8 cellular contexts compared by ENCODE assay signal in the genomic region with DNA sequence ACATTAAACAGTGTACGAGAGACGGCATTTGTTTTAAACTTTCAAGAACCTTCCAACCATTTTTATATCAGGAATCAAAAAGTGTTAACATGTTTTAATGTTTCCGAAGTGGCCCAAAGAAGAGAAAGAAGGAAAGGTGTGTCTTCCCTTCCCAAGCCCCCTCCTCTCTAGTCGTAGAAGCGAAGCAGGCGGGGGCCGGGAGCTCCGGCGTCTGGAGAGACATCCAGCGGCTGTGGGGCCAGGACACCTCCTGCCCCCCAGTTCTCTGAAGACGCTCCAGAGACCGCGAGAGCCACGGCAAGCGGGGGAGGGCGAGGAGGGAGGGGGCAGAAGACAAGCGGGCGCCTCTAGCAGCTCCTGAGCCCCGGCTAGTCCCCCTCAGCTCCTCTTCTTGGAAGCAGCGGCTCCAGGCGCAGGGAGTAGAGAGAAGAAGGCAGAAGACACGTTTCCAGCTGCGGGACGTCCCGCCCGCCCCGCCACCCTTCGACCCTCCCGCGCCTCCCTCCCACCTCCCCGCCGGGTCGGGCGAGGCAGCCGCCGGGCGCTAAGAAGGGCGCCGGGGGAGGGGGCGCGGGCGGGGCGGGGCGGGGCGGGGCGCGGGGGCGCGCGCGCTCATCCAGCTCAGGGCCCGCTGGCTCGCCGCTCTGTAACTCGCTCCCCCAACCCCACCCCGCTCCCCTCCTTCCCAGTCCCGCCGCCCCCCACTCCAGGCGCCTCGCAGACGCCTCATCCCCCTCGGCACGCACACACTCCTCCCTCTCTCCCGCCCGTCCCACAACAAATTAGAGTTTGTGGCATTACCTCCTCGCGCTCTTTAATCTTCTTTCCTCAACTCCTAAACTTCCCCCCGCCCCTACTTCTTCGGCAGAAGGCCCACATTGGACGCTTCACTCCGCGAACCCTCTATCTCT. TPM values are rescaled to one million over a fixed set of nuclear protein-coding genes. Genes with fewer than 3 reads are reported as not detected.
DNase-seq lines count a peak whose midpoint lies in the region; ATAC-seq and TF ChIP-seq lines count a peak whose summit lies in the region.

TSS of gene ZBTB20 (minus strand) at position 871 of the 911 bp plus-strand sequence.

- H3K27me3 ChIP-seq in colonic mucosa, result no peaks in the 10 kb centered on the region
- H3K27me3 ChIP-seq in left lung, result no peaks in the 10 kb centered on the region

- peak within 1 kb of the TSS; percentile 92 for H3K4me3 Mint-ChIP-seq in activated CD4-positive, alpha-beta T cell treated with anti-CD3 and anti-CD28 coated beads, Interleukin-2, amount 10 ng/mL, durations not matched to agents 24 days and 14 days

- intact Hi-C loops in activated CD4-positive, alpha-beta T cell treated with anti-CD3 and anti-CD28 coated beads, Interleukin-2, amount 10 ng/mL, durations not matched to agents 24 days and 14 days (cut with micrococcal nuclease), result loop anchor here (1.0 to 10.0 kb wide), 8 partner anchors 19 to 1450 kb away; partner anchors contain the start of genes CCDC191, QTRT2 and USF3
- intact Hi-C loops in colonic mucosa (cut with DNase I) (loop anchor here (5.0 kb wide), 1 partner anchor 44 kb away; no protein-coding TSS in a partner anchor), left lung (cut with DNase I) (loop anchor here in 1 of 2 donors (10.0 kb wide), 1 partner anchor 52 kb away; no protein-coding TSS in a partner anchor)

- peaks cover 16% of the 10 kb centered on the region for H3K4me1 Mint-ChIP-seq in activated CD4-positive, alpha-beta T cell treated with anti-CD3 and anti-CD28 coated beads, Interleukin-2, amount 10 ng/mL, durations not matched to agents 24 days and 14 days

- peak within 1 kb of the TSS; percentile 93 to 98 for H3K9ac ChIP-seq in colonic mucosa (ENCODE audit: low read depth in 2 of 2, low read length in 2 of 2)

- no peaks in the 10 kb centered on the region for H3K9me3 Mint-ChIP-seq in activated CD4-positive, alpha-beta T cell treated with anti-CD3 and anti-CD28 coated beads, Interleukin-2, amount 10 ng/mL, durations not matched to agents 24 days and 14 days

- DNase-seq in NCI-H1417 (lab: John Stamatoyannopoulos, UW) (peak; percentile 57 to 86 (median 81)), NCI-H1417 treated with DMSO at 0.1 percent for 48 hours (lab: John Stamatoyannopoulos, UW) (no peak), NCI-H2227 (lab: John Stamatoyannopoulos, UW; ENCODE audit: unreplicated experiment) (peak; percentile 76), colonic mucosa (peak; percentile 58), left lung (peak; percentile 76 to 90)
- DNase-seq in activated CD4-positive, alpha-beta T cell treated with anti-CD3 and anti-CD28 coated beads, Interleukin-2, amount 10 ng/mL, durations not matched to agents 24 days and 14 days, result peak; percentile 88
- peak; percentile 69 for DNase-seq in stimulated activated CD4-positive, alpha-beta T cell treated with anti-CD3 and anti-CD28 coated beads, Interleukin-4, amount 100 ng/mL, for 24 hours

- H3K27me3 Mint-ChIP-seq in activated CD4-positive, alpha-beta T cell treated with anti-CD3 and anti-CD28 coated beads, Interleukin-2, amount 10 ng/mL, durations not matched to agents 24 days and 14 days, result no peaks in the 10 kb centered on the region

- H3K4me1 ChIP-seq in colonic mucosa (peaks cover 3% of the 10 kb centered on the region), left lung (peaks cover 0 to 15% of the 10 kb centered on the region in 2 donors)

- H3K27ac Mint-ChIP-seq in activated CD4-positive, alpha-beta T cell treated with anti-CD3 and anti-CD28 coated beads, Interleukin-2, amount 10 ng/mL, durations not matched to agents 24 days and 14 days, result peak within 1 kb of the TSS; percentile 98

- peak within 1 kb of the TSS; percentile 93 for H3K27ac ChIP-seq in colonic mucosa
- peak within 1 kb of the TSS; percentile 97 for H3K27ac ChIP-seq in left lung

- TF ChIP-seq CTCF in colonic mucosa (IDR thresholded peaks at IDR 0.05) (no peak), left lung (IDR thresholded peaks at IDR 0.05) (no peak)

- ATAC-seq in HG02970 (IDR thresholded peaks at IDR 0.05; ENCODE audit: low FRiP score, unreplicated experiment), result peak; percentile 32
- ATAC-seq in left lung, result peak; percentile 57

- peak within 1 kb of the TSS; percentile 76 for H3K4me3 ChIP-seq in colonic mucosa
- peak within 1 kb of the TSS; percentile 77 to 83 for H3K4me3 ChIP-seq in left lung

- H3K36me3 Mint-ChIP-seq in activated CD4-positive, alpha-beta T cell treated with anti-CD3 and anti-CD28 coated beads, Interleukin-2, amount 10 ng/mL, durations not matched to agents 24 days and 14 days (ENCODE audit: low read depth), result peaks cover 4% of the 10 kb centered on the region

- no peaks in the 10 kb centered on the region for H3K9me3 ChIP-seq in colonic mucosa
- no peaks in the 10 kb centered on the region for H3K9me3 ChIP-seq in left lung

- no peaks in the 10 kb centered on the region for H3K36me3 ChIP-seq in colonic mucosa
- H3K36me3 ChIP-seq in left lung, result no peaks in the 10 kb centered on the region

RNA-seq across cellular contexts. Expression of gene ZBTB20, which starts in this region (rescaled TPM):
- 1.6 and 2.3 TPM in 2 replicates for total RNA-seq in activated CD4-positive, alpha-beta T cell treated with anti-CD3 and anti-CD28 coated beads, Interleukin-2, amount 10 ng/mL, durations not matched to agents 24 days and 14 days
- total RNA-seq in colonic mucosa, result 10 to 100 TPM; 12.7 to 21.2 TPM
- total RNA-seq in left lung, result 10 to 100 TPM; 48.2 to 63.5 TPM
